Comparison of ENCODE assay signal across 1 cellular context in genomic region chr15:40956543-40956982, GRCh38.
TF ChIP-seq lines count a peak whose summit lies in the region.

No MANE protein-coding gene starts in this region.

TF ChIP-seq in H1, 55 proteins besides CTCF, POLR2A, EP300 and RAD21:
- TF ChIP-seq CTBP2 (IDR thresholded peaks at IDR 0.05; ENCODE audit: borderline replicate concordance, insufficient read depth, insufficient read length, low read length): no peak
- TF ChIP-seq SP4 (IDR thresholded peaks at IDR 0.05; ENCODE audit: low read length): no peak
- peak; percentile 88 for TF ChIP-seq POLR2AphosphoS5 (IDR thresholded peaks at IDR 0.05; ENCODE audit: low read depth, low read length)
